In genomic region chr17:20116683-20117309, GRCh38 we compare ENCODE assay signal across 8 cellular contexts.
DNase-seq lines count a peak whose midpoint lies in the region; ATAC-seq and TF ChIP-seq lines count a peak whose summit lies in the region.

No MANE protein-coding gene starts in this region.

- H3K9ac ChIP-seq in endodermal cell (ENCODE audit: extremely low read depth, low read length, poor library complexity, severe bottlenecking) = no peak overlapping the region

- H3K9me3 ChIP-seq in endodermal cell (ENCODE audit: control insufficient read depth, low read length) (no peaks in the 10 kb centered on the region), thoracic aorta (no peaks in the 10 kb centered on the region)
- H3K9me3 ChIP-seq in naive thymus-derived CD4-positive, alpha-beta T cell (ENCODE audit: control insufficient read depth in 2 of 3, low read length in 3 of 3) = no peaks in the 10 kb centered on the region

- TF ChIP-seq CTCF in endodermal cell (conservative IDR thresholded peaks at IDR 0.05) (peak; percentile 85), thoracic aorta (IDR thresholded peaks at IDR 0.05) (peak; percentile 49)

- H3K4me3 ChIP-seq in endodermal cell (ENCODE audit: low read length) = no peak overlapping the region
- H3K4me3 ChIP-seq in naive thymus-derived CD4-positive, alpha-beta T cell (ENCODE audit: low read length) = no peak overlapping the region
- no peak overlapping the region for H3K4me3 ChIP-seq in thoracic aorta

- DNase-seq in activated CD8-positive, alpha-beta memory T cell treated with anti-CD3 and anti-CD28 coated beads for 1 hour (ENCODE audit: extremely low read depth in 1 of 2, low read depth in 1 of 2) = peak; percentile 11 to 18
- no peak for DNase-seq in activated CD8-positive, alpha-beta memory T cell treated with anti-CD3 and anti-CD28 coated beads, Interleukin-2, amount 50 U/mL, for 48 hours
- peak; percentile 4 for DNase-seq in NCI-H226
- peak; percentile 60 for DNase-seq in activated CD4-positive, alpha-beta memory T cell treated with anti-CD3 and anti-CD28 coated beads, Interleukin-2, amount 10 ng/mL, durations not matched to agents 7 days and 5 days
- peak; percentile 86 for DNase-seq in endodermal cell
- peak in 8 of 9 donors; percentile 30 to 68 (median 56) for DNase-seq in naive thymus-derived CD4-positive, alpha-beta T cell
- no peak for DNase-seq in thoracic aorta (ENCODE audit: low spot score)
- no peak for DNase-seq in NCI-H774 (lab: John Stamatoyannopoulos, UW)

- POLR2A ChIA-PET in activated CD4-positive, alpha-beta memory T cell treated with anti-CD3 and anti-CD28 coated beads, Interleukin-2, amount 10 ng/mL, durations not matched to agents 7 days and 5 days (lab: Charles Lee) = no interaction called here
- POLR2A ChIA-PET in naive thymus-derived CD4-positive, alpha-beta T cell (lab: Charles Lee) = no interaction called here

- H3K36me3 Mint-ChIP-seq in activated CD4-positive, alpha-beta memory T cell treated with anti-CD3 and anti-CD28 coated beads, Interleukin-2, amount 10 ng/mL, durations not matched to agents 7 days and 5 days (ENCODE audit: low read depth) = no peaks in the 10 kb centered on the region
- no peaks in the 10 kb centered on the region for H3K36me3 Mint-ChIP-seq in endodermal cell (ENCODE audit: low read depth)
- H3K36me3 Mint-ChIP-seq in naive thymus-derived CD4-positive, alpha-beta T cell = no peaks in the 10 kb centered on the region

- H3K4me1 ChIP-seq in endodermal cell (ENCODE audit: control insufficient read depth, insufficient read depth, low read length) = no peaks in the 10 kb centered on the region
- no peaks in the 10 kb centered on the region for H3K4me1 ChIP-seq in naive thymus-derived CD4-positive, alpha-beta T cell (ENCODE audit: control insufficient read depth in 2 of 2, insufficient read depth in 2 of 2, low read length in 2 of 2)
- peaks cover 14 to 17% of the 10 kb centered on the region in 2 donors for H3K4me1 ChIP-seq in thoracic aorta (ENCODE audit: control insufficient read depth in 1 of 2, low read depth in 2 of 2)

- H3K27me3 Mint-ChIP-seq in activated CD4-positive, alpha-beta memory T cell treated with anti-CD3 and anti-CD28 coated beads, Interleukin-2, amount 10 ng/mL, durations not matched to agents 7 days and 5 days = peaks cover 2% of the 10 kb centered on the region
- no peaks in the 10 kb centered on the region for H3K27me3 Mint-ChIP-seq in endodermal cell (ENCODE audit: insufficient read depth)
- H3K27me3 Mint-ChIP-seq in naive thymus-derived CD4-positive, alpha-beta T cell = peaks cover 0 to 22% (median 0%) of the 10 kb centered on the region in 5 donors

- WGBS in endodermal cell (ENCODE audit: insufficient coverage in 1 of 2, insufficient read length in 1 of 2), 2 experiments = 27 to 50% methylated on average over 4 to 7 of the region's 8 CpGs

- H3K9me3 Mint-ChIP-seq in activated CD4-positive, alpha-beta memory T cell treated with anti-CD3 and anti-CD28 coated beads, Interleukin-2, amount 10 ng/mL, durations not matched to agents 7 days and 5 days = no peaks in the 10 kb centered on the region
- H3K9me3 Mint-ChIP-seq in endodermal cell = no peaks in the 10 kb centered on the region
- no peaks in the 10 kb centered on the region for H3K9me3 Mint-ChIP-seq in naive thymus-derived CD4-positive, alpha-beta T cell

- no peaks in the 10 kb centered on the region for H3K36me3 ChIP-seq in endodermal cell (ENCODE audit: control insufficient read depth, insufficient read depth, low read length)
- no peaks in the 10 kb centered on the region for H3K36me3 ChIP-seq in naive thymus-derived CD4-positive, alpha-beta T cell (ENCODE audit: control insufficient read depth in 2 of 3, insufficient read depth in 3 of 3, low read length in 3 of 3)
- H3K36me3 ChIP-seq in thoracic aorta = peaks cover 3% of the 10 kb centered on the region

- no peak overlapping the region for H3K27ac ChIP-seq in endodermal cell (ENCODE audit: low read depth, low read length)
- no peak overlapping the region for H3K27ac ChIP-seq in naive thymus-derived CD4-positive, alpha-beta T cell (ENCODE audit: low read depth, low read length)
- no peak overlapping the region for H3K27ac ChIP-seq in thoracic aorta

- H3K27ac Mint-ChIP-seq in activated CD4-positive, alpha-beta memory T cell treated with anti-CD3 and anti-CD28 coated beads, Interleukin-2, amount 10 ng/mL, durations not matched to agents 7 days and 5 days = no peak overlapping the region
- H3K27ac Mint-ChIP-seq in endodermal cell = no peak overlapping the region
- peak overlapping the region in 1 of 9 donors; percentile 31 for H3K27ac Mint-ChIP-seq in naive thymus-derived CD4-positive, alpha-beta T cell

- intact Hi-C loops in naive thymus-derived CD4-positive, alpha-beta T cell (cut with micrococcal nuclease) = loop anchor here (1.0 to 5.0 kb wide), 2 partner anchors 124 to 604 kb away; no protein-coding TSS in a partner anchor

- CTCF ChIA-PET in activated CD4-positive, alpha-beta memory T cell treated with anti-CD3 and anti-CD28 coated beads, Interleukin-2, amount 10 ng/mL, durations not matched to agents 7 days and 5 days (lab: Charles Lee) = interaction anchor here (0.6 to 2.7 kb wide), 5 partner anchors 116 to 200 kb away, joined by 3 to 35 read pairs (median 4); no protein-coding TSS in a partner anchor
- CTCF ChIA-PET in naive thymus-derived CD4-positive, alpha-beta T cell (lab: Charles Lee) = interaction anchor here (0.7 to 2.6 kb wide), 5 partner anchors 120 to 163 kb away, joined by 3 to 20 read pairs (median 4); no protein-coding TSS in a partner anchor

- H3K4me1 Mint-ChIP-seq in activated CD4-positive, alpha-beta memory T cell treated with anti-CD3 and anti-CD28 coated beads, Interleukin-2, amount 10 ng/mL, durations not matched to agents 7 days and 5 days = peaks cover 2% of the 10 kb centered on the region
- no peaks in the 10 kb centered on the region for H3K4me1 Mint-ChIP-seq in endodermal cell
- H3K4me1 Mint-ChIP-seq in naive thymus-derived CD4-positive, alpha-beta T cell = peaks cover 0 to 3% (median 0%) of the 10 kb centered on the region in 7 donors

- H3K4me3 Mint-ChIP-seq in activated CD4-positive, alpha-beta memory T cell treated with anti-CD3 and anti-CD28 coated beads, Interleukin-2, amount 10 ng/mL, durations not matched to agents 7 days and 5 days = no peak overlapping the region
- no peak overlapping the region for H3K4me3 Mint-ChIP-seq in endodermal cell
- no peak overlapping the region for H3K4me3 Mint-ChIP-seq in naive thymus-derived CD4-positive, alpha-beta T cell

- H3K27me3 ChIP-seq in endodermal cell (ENCODE audit: control insufficient read depth, insufficient read depth, low read length, poor library complexity, severe bottlenecking) = no peaks in the 10 kb centered on the region
- H3K27me3 ChIP-seq in naive thymus-derived CD4-positive, alpha-beta T cell (ENCODE audit: control insufficient read depth in 2 of 2, insufficient read depth in 2 of 2, low read length in 2 of 2) = no peaks in the 10 kb centered on the region
- H3K27me3 ChIP-seq in thoracic aorta (replicated peaks; ENCODE audit: insufficient read depth) = no peaks in the 10 kb centered on the region

- peak; percentile 88 for ATAC-seq in naive thymus-derived CD4-positive, alpha-beta T cell
- no peak for ATAC-seq in thoracic aorta (ENCODE audit: insufficient number of reproducible peaks, low FRiP score, low read depth)

Comparison
In these comparisons a context has a peak if more than half of its experiments do, and no peak if none do; other contexts are left out.
1. DNase-seq: peak in activated CD8-positive, alpha-beta memory T cell treated with anti-CD3 and anti-CD28 coated beads for 1 hour (2 of 2), NCI-H226 (single experiment), activated CD4-positive, alpha-beta memory T cell treated with anti-CD3 and anti-CD28 coated beads, Interleukin-2, amount 10 ng/mL, durations not matched to agents 7 days and 5 days (single experiment), endodermal cell (single experiment) and naive thymus-derived CD4-positive, alpha-beta T cell (8 of 9); none in activated CD8-positive, alpha-beta memory T cell treated with anti-CD3 and anti-CD28 coated beads, Interleukin-2, amount 50 U/mL, for 48 hours (single experiment), thoracic aorta (single experiment) and NCI-H774 (single experiment).